1 cellular context compared by ENCODE assay signal in genomic region chr12:93002278-93003054, GRCh38.
TF ChIP-seq lines count a peak whose summit lies in the region.

No MANE protein-coding gene starts in this region.

TF ChIP-seq in K562, 482 proteins besides CTCF, POLR2A, EP300 and RAD21 (continued from another document):
- TF ChIP-seq PREB (CRISPR knock-in tag; IDR thresholded peaks at IDR 0.05), result no peak
- TF ChIP-seq TBL1XR1 (IDR thresholded peaks at IDR 0.05; ENCODE audit: low read length in 2 of 2), result no peak
- no peak for TF ChIP-seq CBFB (CRISPR knock-in tag; IDR thresholded peaks at IDR 0.05)
- no peak for TF ChIP-seq ZBED1 (IDR thresholded peaks at IDR 0.05)
- no peak for TF ChIP-seq ZNF12 (CRISPR knock-in tag; IDR thresholded peaks at IDR 0.05)
- TF ChIP-seq FOXA3 (CRISPR knock-in tag; conservative IDR thresholded peaks at IDR 0.05 in 1 of 2, IDR thresholded peaks at IDR 0.05 in 1 of 2), result no peak; a peak in 1 of 4 replicates
- no peak for TF ChIP-seq MAFF (IDR thresholded peaks at IDR 0.05; ENCODE audit: low read length)
- peak; percentile 86 for TF ChIP-seq MEIS2 (IDR thresholded peaks at IDR 0.05; ENCODE audit: partially characterized antibody)
- TF ChIP-seq DLX4 (CRISPR knock-in tag; IDR thresholded peaks at IDR 0.05), result no peak
- no peak for TF ChIP-seq ZFPM2 (CRISPR knock-in tag; IDR thresholded peaks at IDR 0.05)
- no peak for TF ChIP-seq ZNF431 (CRISPR knock-in tag; IDR thresholded peaks at IDR 0.05)
- TF ChIP-seq RBM17 (IDR thresholded peaks at IDR 0.05; ENCODE audit: borderline replicate concordance, low read depth, low read length), result no peak
- TF ChIP-seq ZBTB11 (CRISPR knock-in tag; IDR thresholded peaks at IDR 0.05), result no peak
- TF ChIP-seq GMEB1 (CRISPR knock-in tag; IDR thresholded peaks at IDR 0.05), result no peak
- TF ChIP-seq CREB3 (tag; conservative IDR thresholded peaks at IDR 0.05; ENCODE audit: low read depth), result no peak
- peak; percentile 70 for TF ChIP-seq C11orf30 (IDR thresholded peaks at IDR 0.05; ENCODE audit: low read depth)
- TF ChIP-seq CAMTA2 (CRISPR knock-in tag; conservative IDR thresholded peaks at IDR 0.05), result no peak
- no peak for TF ChIP-seq HDAC8 (tag; IDR thresholded peaks at IDR 0.05)
- no peak for TF ChIP-seq ZNF253 (CRISPR knock-in tag; conservative IDR thresholded peaks at IDR 0.05)
- no peak for TF ChIP-seq KLF16 (IDR thresholded peaks at IDR 0.05)
